ENCODE assay signal across 25 cellular contexts in the genomic region with DNA sequence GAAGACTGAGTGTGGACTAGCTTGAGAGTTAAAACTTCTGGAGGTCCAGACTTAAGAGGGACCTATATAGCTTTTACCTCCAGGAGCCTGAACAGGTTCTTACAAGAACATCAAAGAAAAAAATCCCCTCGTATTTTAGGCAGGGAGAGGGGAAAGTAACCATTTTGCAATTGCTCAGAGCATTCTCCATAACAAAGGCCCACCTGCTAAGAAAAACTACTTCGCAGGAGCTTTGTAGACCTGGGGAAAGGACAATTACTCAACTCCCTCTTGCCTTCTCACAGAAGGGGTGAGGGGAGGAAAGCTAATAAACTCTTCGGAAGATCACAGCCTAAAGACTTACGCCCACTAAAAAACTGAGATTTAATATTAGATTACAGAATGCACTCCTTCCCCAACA.
"Had no signal": no experiment of that assay in that cellular context is flagged by ENCODE, and none has a peak within 500 bp of the region (broad histone marks: within the 10 kb centered on the region; RNA-seq: fewer than 3 reads in every experiment).

No MANE protein-coding gene starts in this region.

- H3K27ac Mint-ChIP-seq: activated B cell treated with CpG ODN at 0.5 μM for 24 hours; activated CD4-positive, alpha-beta T cell treated with anti-CD3 and anti-CD28 coated beads, Interleukin-2, amount 10 ng/mL, durations not matched to agents 24 days and 14 days; activated CD8-positive, alpha-beta memory T cell treated with anti-CD3 and anti-CD28 coated beads, Interleukin-2, amount 10 ng/mL, durations not matched to agents 7 days and 5 days; activated naive CD4-positive, alpha-beta T cell treated with anti-CD3 and anti-CD28 coated beads, Interleukin-2, amount 50 U/mL, for 24 hours; activated T-cell treated with anti-CD3 and anti-CD28 coated beads, Interleukin-2, amount 50 U/mL, for 24 hours; activated T-helper 1 cell treated with anti-CD3 and anti-CD28 coated beads, Interleukin-12 subunit alpha, Interleukin-12 subunit beta, Interleukin-2, Interleukin-4 antibody, amounts not matched to agents 30 ng/mL and 10 ng/mL and 1 ng/mL, durations not matched to agents 14 hours and 24 hours and 36 hours; T-helper 1 cell treated with Interleukin-12 subunit alpha and Interleukin-12 subunit beta and Interleukin-4 antibody, amounts not matched to agents 30 μg/mL and 1 μg/mL, for 36 hours had no signal

- H3K27me3 ChIP-seq: ascending aorta, body of pancreas, Peyer's patch, SJSA1 had no signal

- H3K36me3 ChIP-seq: ascending aorta, Peyer's patch, SJSA1 had no signal

- H3K27me3 Mint-ChIP-seq: activated B cell treated with CpG ODN at 0.5 μM for 24 hours; activated CD4-positive, alpha-beta T cell treated with anti-CD3 and anti-CD28 coated beads, Interleukin-2, amount 10 ng/mL, durations not matched to agents 24 days and 14 days; activated CD8-positive, alpha-beta memory T cell treated with anti-CD3 and anti-CD28 coated beads, Interleukin-2, amount 10 ng/mL, durations not matched to agents 7 days and 5 days; activated naive CD4-positive, alpha-beta T cell treated with anti-CD3 and anti-CD28 coated beads, Interleukin-2, amount 50 U/mL, for 24 hours; activated T-cell treated with anti-CD3 and anti-CD28 coated beads, Interleukin-2, amount 50 U/mL, for 24 hours had no signal

- H3K27ac ChIP-seq: ascending aorta, body of pancreas, Peyer's patch, RWPE1, SJSA1 had no signal

- H3K9me3 Mint-ChIP-seq: activated naive CD4-positive, alpha-beta T cell treated with anti-CD3 and anti-CD28 coated beads, Interleukin-2, amount 50 U/mL, for 24 hours had no signal

- ATAC-seq: activated CD8-positive, alpha-beta memory T cell treated with anti-CD3 and anti-CD28 coated beads, Interleukin-2, amount 10 ng/mL, durations not matched to agents 7 days and 5 days; body of pancreas; SK-N-SH treated with all-trans-retinoic acid at 6 μM for 48 hours had no signal

- DNase-seq: activated B cell treated with CpG ODN at 0.5 μM for 24 hours; activated CD4-positive, alpha-beta T cell treated with anti-CD3 and anti-CD28 coated beads for 1 hour; activated CD4-positive, alpha-beta T cell treated with anti-CD3 and anti-CD28 coated beads, Interleukin-2, amount 10 ng/mL, durations not matched to agents 24 days and 14 days; activated CD4-positive, alpha-beta T cell treated with anti-CD3 and anti-CD28 coated beads, Interleukin-2, amount 50 U/mL, for 48 hours; activated CD8-positive, alpha-beta memory T cell treated with anti-CD3 and anti-CD28 coated beads, Interleukin-2, amount 10 ng/mL, durations not matched to agents 7 days and 5 days; activated effector memory CD4-positive, alpha-beta T cell treated with Interleukin-2 at 50 U/mL for 16 hours; activated naive CD4-positive, alpha-beta T cell; activated T-cell treated with anti-CD3 and anti-CD28 coated beads, Interleukin-2, amount 50 U/mL, for 24 hours; body of pancreas; central memory CD4-positive, alpha-beta T cell; NCI-H1048; NCI-H146; NCI-H187 treated with DMSO at 0.1 percent for 48 hours; NCI-H2081 treated with DMSO at 0.1 percent for 48 hours; NCI-H446; NCI-H524; Peyer's patch; Right ventricle myocardium superior had no signal

- H3K4me3 Mint-ChIP-seq: activated B cell treated with CpG ODN at 0.5 μM for 24 hours; activated CD4-positive, alpha-beta T cell treated with anti-CD3 and anti-CD28 coated beads, Interleukin-2, amount 10 ng/mL, durations not matched to agents 24 days and 14 days; activated CD8-positive, alpha-beta memory T cell treated with anti-CD3 and anti-CD28 coated beads, Interleukin-2, amount 10 ng/mL, durations not matched to agents 7 days and 5 days; activated naive CD4-positive, alpha-beta T cell treated with anti-CD3 and anti-CD28 coated beads, Interleukin-2, amount 50 U/mL, for 24 hours; activated T-cell treated with anti-CD3 and anti-CD28 coated beads, Interleukin-2, amount 50 U/mL, for 24 hours; activated T-helper 1 cell treated with anti-CD3 and anti-CD28 coated beads, Interleukin-12 subunit alpha, Interleukin-12 subunit beta, Interleukin-2, Interleukin-4 antibody, amounts not matched to agents 30 ng/mL and 10 ng/mL and 1 ng/mL, durations not matched to agents 14 hours and 24 hours and 36 hours; T-helper 1 cell treated with Interleukin-12 subunit alpha and Interleukin-12 subunit beta and Interleukin-4 antibody, amounts not matched to agents 30 μg/mL and 1 μg/mL, for 36 hours had no signal

- H3K4me3 ChIP-seq: ascending aorta, body of pancreas, Peyer's patch, SJSA1 had no signal

- H3K9me3 ChIP-seq: ascending aorta, body of pancreas, Peyer's patch had no signal

- H3K4me1 ChIP-seq: ascending aorta, SJSA1 had no signal
